1 cellular context compared by ENCODE assay signal in the genomic region with DNA sequence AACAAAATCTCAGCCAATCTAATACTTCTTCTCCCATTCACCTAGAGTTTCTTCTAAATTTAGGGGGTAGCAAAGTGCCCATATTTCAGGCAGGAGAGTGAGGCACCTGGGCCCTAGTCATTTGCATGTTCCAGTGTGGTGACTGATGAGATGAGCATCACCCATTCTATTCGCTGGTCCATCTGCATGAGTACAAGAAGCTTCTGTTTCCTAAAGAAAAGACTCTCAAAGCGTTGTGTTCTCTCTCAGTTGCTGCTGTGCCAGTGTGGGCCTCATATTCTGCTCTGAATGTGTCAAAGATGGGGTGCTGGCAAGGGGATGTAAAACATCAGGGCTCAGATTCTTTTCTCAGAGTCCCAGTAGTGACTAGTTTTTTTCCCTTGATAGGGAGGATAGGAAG.
TF ChIP-seq lines count a peak whose summit lies in the region.

No MANE protein-coding gene starts in this region.

TF ChIP-seq in HepG2, 621 proteins besides CTCF, POLR2A, EP300 and RAD21 (continued from another document):
- TF ChIP-seq ZNF574 (CRISPR knock-in tag; IDR thresholded peaks at IDR 0.05) (no peak), SALL1 (CRISPR knock-in tag; IDR thresholded peaks at IDR 0.05) (no peak)
